ENCODE assay signal across 1 cellular context in the genomic region with DNA sequence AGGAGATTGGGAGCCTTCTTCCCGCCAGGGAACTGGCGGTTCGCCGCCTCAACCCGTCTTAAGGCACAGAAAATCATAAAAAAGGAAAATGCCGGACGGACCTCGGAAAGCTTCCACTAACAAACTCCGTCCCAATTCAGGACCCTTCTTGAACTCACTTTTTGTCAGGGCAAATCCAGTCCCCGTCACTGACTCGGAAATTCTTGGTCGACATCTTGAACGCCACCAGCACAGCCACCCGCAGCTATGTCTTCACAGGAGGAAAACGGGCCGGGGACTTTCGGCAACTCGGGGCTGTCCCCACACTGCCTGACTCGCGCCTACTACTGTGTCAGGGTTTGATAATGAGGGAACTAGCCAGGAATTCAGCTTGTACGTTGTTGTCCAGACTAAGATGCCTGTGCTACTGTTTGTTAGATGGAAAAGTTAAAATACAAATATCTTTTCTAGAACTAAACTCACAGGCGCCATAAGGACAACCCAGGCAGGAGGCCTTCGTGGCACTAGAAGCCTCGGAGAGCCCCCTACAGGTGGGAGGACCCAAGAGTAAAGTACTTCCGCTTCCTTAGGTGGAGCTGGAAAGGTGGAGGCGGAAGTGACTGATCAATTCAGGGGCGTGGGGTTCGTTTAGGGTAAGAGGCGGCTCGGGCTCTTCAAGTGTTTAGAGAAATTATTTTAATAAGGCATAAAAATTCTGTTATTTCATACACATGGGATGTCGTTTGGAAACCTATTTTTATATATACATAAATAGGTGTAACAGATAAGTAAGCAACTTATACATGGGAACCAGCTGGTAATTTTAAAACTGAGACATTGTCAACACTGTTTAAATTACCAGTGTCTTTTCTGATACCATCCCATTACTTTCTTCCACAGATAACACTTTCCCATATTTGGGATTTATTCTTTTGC.
TF ChIP-seq lines count a peak whose summit lies in the region.

Gene ZRANB2 (minus strand): TSS at position 254 of the 915 bp plus-strand sequence. CDS start 40 bp downstream, at position 214.

TF ChIP-seq in SK-N-SH, 30 proteins besides CTCF, POLR2A, EP300 and RAD21 (continued from another document):
- TF ChIP-seq POLR2AphosphoS5 (IDR thresholded peaks at IDR 0.05; ENCODE audit: low read depth, low read length) (peak; percentile 90), FOXM1 (IDR thresholded peaks at IDR 0.05; ENCODE audit: low read depth) (no peak), ZBTB33 (IDR thresholded peaks at IDR 0.05; ENCODE audit: borderline replicate concordance, low read depth) (0 out of 2 replicates have a peak, but pooled peaks have one; percentile 17), NRF1 (IDR thresholded peaks at IDR 0.05; ENCODE audit: low read depth, low read length) (no peak), RXRA (IDR thresholded peaks at IDR 0.05; ENCODE audit: borderline replicate concordance, low read depth) (no peak), TEAD4 (IDR thresholded peaks at IDR 0.05; ENCODE audit: borderline replicate concordance, insufficient read depth) (no peak), YY1 (IDR thresholded peaks at IDR 0.05; ENCODE audit: low read depth) (peak; percentile 85), NFIC (IDR thresholded peaks at IDR 0.05; ENCODE audit: borderline replicate concordance) (no peak), GATA2 (CRISPR knock-in tag; IDR thresholded peaks at IDR 0.05) (no peak), CHD2 (IDR thresholded peaks at IDR 0.05; ENCODE audit: low read length, partially characterized antibody) (peak; percentile 63), MEF2A (IDR thresholded peaks at IDR 0.05; ENCODE audit: borderline replicate concordance, low read depth) (no peak), SMC3 (IDR thresholded peaks at IDR 0.05; ENCODE audit: low read depth, low read length) (no peak), GABPA (IDR thresholded peaks at IDR 0.05; ENCODE audit: low read depth) (peak; percentile 86), TAF1 (IDR thresholded peaks at IDR 0.05; ENCODE audit: borderline replicate concordance, low read depth, low read length) (peak; percentile 87), EZH2phosphoT487 (IDR thresholded peaks at IDR 0.05; ENCODE audit: borderline replicate concordance, low read depth) (no peak), REST (IDR thresholded peaks at IDR 0.05; ENCODE audit: low read depth, low read length) (0 out of 2 replicates have a peak, but pooled peaks have one; percentile 31), PBX3 (IDR thresholded peaks at IDR 0.05) (0 out of 2 replicates have a peak, but pooled peaks have one; percentile 4), IRF3 (IDR thresholded peaks at IDR 0.05; ENCODE audit: low read depth, low read length) (no peak), ELF1 (IDR thresholded peaks at IDR 0.05) (peak; percentile 94)
- TF ChIP-seq, protein P1, sequence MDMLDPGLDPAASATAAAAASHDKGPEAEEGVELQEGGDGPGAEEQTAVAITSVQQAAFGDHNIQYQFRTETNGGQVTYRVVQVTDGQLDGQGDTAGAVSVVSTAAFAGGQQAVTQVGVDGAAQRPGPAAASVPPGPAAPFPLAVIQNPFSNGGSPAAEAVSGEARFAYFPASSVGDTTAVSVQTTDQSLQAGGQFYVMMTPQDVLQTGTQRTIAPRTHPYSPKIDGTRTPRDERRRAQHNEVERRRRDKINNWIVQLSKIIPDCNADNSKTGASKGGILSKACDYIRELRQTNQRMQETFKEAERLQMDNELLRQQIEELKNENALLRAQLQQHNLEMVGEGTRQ (IDR thresholded peaks at IDR 0.05; ENCODE audit: borderline replicate concordance, low read depth, low read length): no peak
TF ChIP-seq in SK-N-SH: peak in this region for 15.
